ENCODE assay signal across 1 cellular context in the genomic region with DNA sequence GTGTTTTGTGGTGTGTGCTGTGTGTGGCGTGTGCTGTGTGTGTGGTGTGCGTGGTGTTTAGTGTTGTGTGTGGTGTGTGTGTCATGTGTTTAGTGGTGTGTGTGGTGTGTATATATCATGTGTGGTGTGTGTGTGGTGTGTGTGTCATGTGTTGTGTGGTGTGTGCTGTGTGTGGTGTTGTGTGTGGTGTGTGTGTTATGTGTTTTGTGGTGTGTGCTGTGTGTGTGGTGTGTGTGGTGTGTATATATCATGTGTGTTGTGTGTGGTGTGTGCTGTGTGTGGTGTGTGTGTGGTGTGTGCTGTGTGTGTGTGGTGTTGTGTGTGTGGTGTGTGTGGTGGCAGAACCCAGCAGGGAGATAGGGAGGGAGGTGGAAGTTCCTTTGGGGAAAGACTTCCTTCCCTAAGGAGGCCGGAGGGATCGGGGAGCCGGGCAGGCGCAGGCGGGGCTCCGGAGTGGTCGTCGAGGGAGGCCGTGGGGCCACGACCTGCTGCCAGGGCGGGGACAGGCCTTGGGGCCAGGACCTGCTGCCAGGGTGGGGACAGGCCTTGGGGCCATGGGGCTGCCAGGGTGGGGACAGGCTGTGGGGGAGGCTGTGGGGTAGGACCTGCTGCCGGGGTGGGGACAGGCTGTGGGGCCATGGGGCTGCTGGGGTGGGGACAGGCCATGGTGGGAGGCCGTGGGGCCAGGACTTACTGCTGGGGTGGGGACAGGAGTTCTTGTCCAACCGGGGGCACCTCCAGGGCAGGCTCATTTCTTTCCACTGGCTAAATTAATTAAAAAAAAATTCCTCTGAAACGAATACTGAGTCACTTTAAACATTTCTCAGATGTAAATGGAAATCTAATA.
A peak's percentile ranks its signal among the peaks of the same experiment; 100 is the strongest.
TF ChIP-seq lines count a peak whose summit lies in the region.

No MANE protein-coding gene starts in this region.

TF ChIP-seq in K562, 482 proteins besides CTCF, POLR2A, EP300 and RAD21 (continues in another document):
- TF ChIP-seq FOS (IDR thresholded peaks at IDR 0.05; ENCODE audit: extremely low read depth, insufficient read length): no peak
- TF ChIP-seq HOXB6 (CRISPR knock-in tag; IDR thresholded peaks at IDR 0.05; ENCODE audit: borderline replicate concordance): no peak
- TF ChIP-seq DIDO1 (tag; IDR thresholded peaks at IDR 0.05; ENCODE audit: low read depth): no peak
- TF ChIP-seq, protein P1, sequence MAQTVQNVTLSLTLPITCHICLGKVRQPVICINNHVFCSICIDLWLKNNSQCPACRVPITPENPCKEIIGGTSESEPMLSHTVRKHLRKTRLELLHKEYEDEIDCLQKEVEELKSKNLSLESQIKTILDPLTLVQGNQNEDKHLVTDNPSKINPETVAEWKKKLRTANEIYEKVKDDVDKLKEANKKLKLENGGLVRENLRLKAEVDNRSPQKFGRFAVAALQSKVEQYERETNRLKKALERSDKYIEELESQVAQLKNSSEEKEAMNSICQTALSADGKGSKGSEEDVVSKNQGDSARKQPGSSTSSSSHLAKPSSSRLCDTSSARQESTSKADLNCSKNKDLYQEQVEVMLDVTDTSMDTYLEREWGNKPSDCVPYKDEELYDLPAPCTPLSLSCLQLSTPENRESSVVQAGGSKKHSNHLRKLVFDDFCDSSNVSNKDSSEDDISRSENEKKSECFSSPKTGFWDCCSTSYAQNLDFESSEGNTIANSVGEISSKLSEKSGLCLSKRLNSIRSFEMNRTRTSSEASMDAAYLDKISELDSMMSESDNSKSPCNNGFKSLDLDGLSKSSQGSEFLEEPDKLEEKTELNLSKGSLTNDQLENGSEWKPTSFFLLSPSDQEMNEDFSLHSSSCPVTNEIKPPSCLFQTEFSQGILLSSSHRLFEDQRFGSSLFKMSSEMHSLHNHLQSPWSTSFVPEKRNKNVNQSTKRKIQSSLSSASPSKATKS (CRISPR knock-in tag; IDR thresholded peaks at IDR 0.05): no peak
- no peak for TF ChIP-seq NFATC3 (IDR thresholded peaks at IDR 0.05)
- no peak for TF ChIP-seq ZNF184 (CRISPR knock-in tag; IDR thresholded peaks at IDR 0.05)
- TF ChIP-seq GATA2 (CRISPR knock-in tag; IDR thresholded peaks at IDR 0.05): no peak
- TF ChIP-seq, protein P2, sequence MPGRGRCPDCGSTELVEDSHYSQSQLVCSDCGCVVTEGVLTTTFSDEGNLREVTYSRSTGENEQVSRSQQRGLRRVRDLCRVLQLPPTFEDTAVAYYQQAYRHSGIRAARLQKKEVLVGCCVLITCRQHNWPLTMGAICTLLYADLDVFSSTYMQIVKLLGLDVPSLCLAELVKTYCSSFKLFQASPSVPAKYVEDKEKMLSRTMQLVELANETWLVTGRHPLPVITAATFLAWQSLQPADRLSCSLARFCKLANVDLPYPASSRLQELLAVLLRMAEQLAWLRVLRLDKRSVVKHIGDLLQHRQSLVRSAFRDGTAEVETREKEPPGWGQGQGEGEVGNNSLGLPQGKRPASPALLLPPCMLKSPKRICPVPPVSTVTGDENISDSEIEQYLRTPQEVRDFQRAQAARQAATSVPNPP (IDR thresholded peaks at IDR 0.05; ENCODE audit: borderline replicate concordance, insufficient read depth, insufficient read length): no peak
- no peak for TF ChIP-seq NCOA2 (IDR thresholded peaks at IDR 0.05; ENCODE audit: partially characterized antibody in 2 of 2)
- no peak for TF ChIP-seq ZNF589 (CRISPR knock-in tag; IDR thresholded peaks at IDR 0.05; ENCODE audit: low read depth)
- TF ChIP-seq TFAM (CRISPR knock-in tag; conservative IDR thresholded peaks at IDR 0.05): no peak
- TF ChIP-seq ZNF766 (CRISPR knock-in tag; conservative IDR thresholded peaks at IDR 0.05): no peak
- no peak for TF ChIP-seq ZNF436 (CRISPR knock-in tag; IDR thresholded peaks at IDR 0.05)
- TF ChIP-seq, protein P3, sequence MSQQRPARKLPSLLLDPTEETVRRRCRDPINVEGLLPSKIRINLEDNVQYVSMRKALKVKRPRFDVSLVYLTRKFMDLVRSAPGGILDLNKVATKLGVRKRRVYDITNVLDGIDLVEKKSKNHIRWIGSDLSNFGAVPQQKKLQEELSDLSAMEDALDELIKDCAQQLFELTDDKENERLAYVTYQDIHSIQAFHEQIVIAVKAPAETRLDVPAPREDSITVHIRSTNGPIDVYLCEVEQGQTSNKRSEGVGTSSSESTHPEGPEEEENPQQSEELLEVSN (IDR thresholded peaks at IDR 0.05; ENCODE audit: borderline replicate concordance in 1 of 2, extremely low read depth in 1 of 2, insufficient read depth in 1 of 2, insufficient read length in 1 of 2, low read depth in 1 of 2, low read length in 1 of 2, poor library complexity in 1 of 2, severe bottlenecking in 1 of 2): peak in 1 of 2 experiments; percentile 37
- peak; percentile 57; the same call in 1 of the 2 replicates for TF ChIP-seq PHB2 (IDR thresholded peaks at IDR 0.05; ENCODE audit: low read depth)
- TF ChIP-seq SMARCA4 (IDR thresholded peaks at IDR 0.05): peak; percentile 54; the same call in 1 of the 2 replicates
- TF ChIP-seq PHF20 (IDR thresholded peaks at IDR 0.05; ENCODE audit: partially characterized antibody): peak; percentile 93
- TF ChIP-seq ARID1B (IDR thresholded peaks at IDR 0.05): peak; percentile 55
- TF ChIP-seq ZNF133 (CRISPR knock-in tag; IDR thresholded peaks at IDR 0.05): no peak
- TF ChIP-seq, protein P4, sequence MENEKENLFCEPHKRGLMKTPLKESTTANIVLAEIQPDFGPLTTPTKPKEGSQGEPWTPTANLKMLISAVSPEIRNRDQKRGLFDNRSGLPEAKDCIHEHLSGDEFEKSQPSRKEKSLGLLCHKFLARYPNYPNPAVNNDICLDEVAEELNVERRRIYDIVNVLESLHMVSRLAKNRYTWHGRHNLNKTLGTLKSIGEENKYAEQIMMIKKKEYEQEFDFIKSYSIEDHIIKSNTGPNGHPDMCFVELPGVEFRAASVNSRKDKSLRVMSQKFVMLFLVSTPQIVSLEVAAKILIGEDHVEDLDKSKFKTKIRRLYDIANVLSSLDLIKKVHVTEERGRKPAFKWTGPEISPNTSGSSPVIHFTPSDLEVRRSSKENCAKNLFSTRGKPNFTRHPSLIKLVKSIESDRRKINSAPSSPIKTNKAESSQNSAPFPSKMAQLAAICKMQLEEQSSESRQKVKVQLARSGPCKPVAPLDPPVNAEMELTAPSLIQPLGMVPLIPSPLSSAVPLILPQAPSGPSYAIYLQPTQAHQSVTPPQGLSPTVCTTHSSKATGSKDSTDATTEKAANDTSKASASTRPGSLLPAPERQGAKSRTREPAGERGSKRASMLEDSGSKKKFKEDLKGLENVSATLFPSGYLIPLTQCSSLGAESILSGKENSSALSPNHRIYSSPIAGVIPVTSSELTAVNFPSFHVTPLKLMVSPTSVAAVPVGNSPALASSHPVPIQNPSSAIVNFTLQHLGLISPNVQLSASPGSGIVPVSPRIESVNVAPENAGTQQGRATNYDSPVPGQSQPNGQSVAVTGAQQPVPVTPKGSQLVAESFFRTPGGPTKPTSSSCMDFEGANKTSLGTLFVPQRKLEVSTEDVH (IDR thresholded peaks at IDR 0.05; ENCODE audit: low read depth, partially characterized antibody): peak; percentile 37
- TF ChIP-seq ZNF445 (CRISPR knock-in tag; IDR thresholded peaks at IDR 0.05; ENCODE audit: low read depth): no peak
- TF ChIP-seq ETV5 (CRISPR knock-in tag; IDR thresholded peaks at IDR 0.05; ENCODE audit: low read depth): no peak
- no peak for TF ChIP-seq GABPB2 (CRISPR knock-in tag; conservative IDR thresholded peaks at IDR 0.05)
- TF ChIP-seq TSC22D4 (tag; IDR thresholded peaks at IDR 0.05): no peak
- TF ChIP-seq LARP7 (IDR thresholded peaks at IDR 0.05): peak; percentile 96
- no peak for TF ChIP-seq CEBPB (tag; IDR thresholded peaks at IDR 0.05)
- no peak for TF ChIP-seq CREB1 (IDR thresholded peaks at IDR 0.05)
- no peak for TF ChIP-seq CREB1 (CRISPR knock-in tag; IDR thresholded peaks at IDR 0.05)
- TF ChIP-seq ZNF75A (CRISPR knock-in tag; IDR thresholded peaks at IDR 0.05): no peak
- TF ChIP-seq, protein P5, sequence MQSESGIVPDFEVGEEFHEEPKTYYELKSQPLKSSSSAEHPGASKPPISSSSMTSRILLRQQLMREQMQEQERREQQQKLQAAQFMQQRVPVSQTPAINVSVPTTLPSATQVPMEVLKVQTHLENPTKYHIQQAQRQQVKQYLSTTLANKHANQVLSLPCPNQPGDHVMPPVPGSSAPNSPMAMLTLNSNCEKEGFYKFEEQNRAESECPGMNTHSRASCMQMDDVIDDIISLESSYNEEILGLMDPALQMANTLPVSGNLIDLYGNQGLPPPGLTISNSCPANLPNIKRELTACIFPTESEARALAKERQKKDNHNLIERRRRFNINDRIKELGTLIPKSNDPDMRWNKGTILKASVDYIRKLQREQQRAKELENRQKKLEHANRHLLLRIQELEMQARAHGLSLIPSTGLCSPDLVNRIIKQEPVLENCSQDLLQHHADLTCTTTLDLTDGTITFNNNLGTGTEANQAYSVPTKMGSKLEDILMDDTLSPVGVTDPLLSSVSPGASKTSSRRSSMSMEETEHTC (IDR thresholded peaks at IDR 0.05): no peak
- TF ChIP-seq MAFF (IDR thresholded peaks at IDR 0.05; ENCODE audit: low read length): no peak
- TF ChIP-seq, protein P6, sequence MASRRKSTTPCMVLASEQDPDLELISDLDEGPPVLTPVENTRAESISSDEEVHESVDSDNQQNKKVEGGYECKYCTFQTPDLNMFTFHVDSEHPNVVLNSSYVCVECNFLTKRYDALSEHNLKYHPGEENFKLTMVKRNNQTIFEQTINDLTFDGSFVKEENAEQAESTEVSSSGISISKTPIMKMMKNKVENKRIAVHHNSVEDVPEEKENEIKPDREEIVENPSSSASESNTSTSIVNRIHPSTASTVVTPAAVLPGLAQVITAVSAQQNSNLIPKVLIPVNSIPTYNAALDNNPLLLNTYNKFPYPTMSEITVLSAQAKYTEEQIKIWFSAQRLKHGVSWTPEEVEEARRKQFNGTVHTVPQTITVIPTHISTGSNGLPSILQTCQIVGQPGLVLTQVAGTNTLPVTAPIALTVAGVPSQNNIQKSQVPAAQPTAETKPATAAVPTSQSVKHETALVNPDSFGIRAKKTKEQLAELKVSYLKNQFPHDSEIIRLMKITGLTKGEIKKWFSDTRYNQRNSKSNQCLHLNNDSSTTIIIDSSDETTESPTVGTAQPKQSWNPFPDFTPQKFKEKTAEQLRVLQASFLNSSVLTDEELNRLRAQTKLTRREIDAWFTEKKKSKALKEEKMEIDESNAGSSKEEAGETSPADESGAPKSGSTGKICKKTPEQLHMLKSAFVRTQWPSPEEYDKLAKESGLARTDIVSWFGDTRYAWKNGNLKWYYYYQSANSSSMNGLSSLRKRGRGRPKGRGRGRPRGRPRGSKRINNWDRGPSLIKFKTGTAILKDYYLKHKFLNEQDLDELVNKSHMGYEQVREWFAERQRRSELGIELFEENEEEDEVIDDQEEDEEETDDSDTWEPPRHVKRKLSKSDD (conservative IDR thresholded peaks at IDR 0.05; ENCODE audit: low read length): no peak
- TF ChIP-seq ZC3H11A (IDR thresholded peaks at IDR 0.05; ENCODE audit: low read depth, low read length): no peak
- TF ChIP-seq ELF1 (tag; IDR thresholded peaks at IDR 0.05): no peak
- TF ChIP-seq PURB (CRISPR knock-in tag; IDR thresholded peaks at IDR 0.05; ENCODE audit: low read depth): no peak
- no peak for TF ChIP-seq CAMTA2 (CRISPR knock-in tag; conservative IDR thresholded peaks at IDR 0.05)
- TF ChIP-seq, protein P7, sequence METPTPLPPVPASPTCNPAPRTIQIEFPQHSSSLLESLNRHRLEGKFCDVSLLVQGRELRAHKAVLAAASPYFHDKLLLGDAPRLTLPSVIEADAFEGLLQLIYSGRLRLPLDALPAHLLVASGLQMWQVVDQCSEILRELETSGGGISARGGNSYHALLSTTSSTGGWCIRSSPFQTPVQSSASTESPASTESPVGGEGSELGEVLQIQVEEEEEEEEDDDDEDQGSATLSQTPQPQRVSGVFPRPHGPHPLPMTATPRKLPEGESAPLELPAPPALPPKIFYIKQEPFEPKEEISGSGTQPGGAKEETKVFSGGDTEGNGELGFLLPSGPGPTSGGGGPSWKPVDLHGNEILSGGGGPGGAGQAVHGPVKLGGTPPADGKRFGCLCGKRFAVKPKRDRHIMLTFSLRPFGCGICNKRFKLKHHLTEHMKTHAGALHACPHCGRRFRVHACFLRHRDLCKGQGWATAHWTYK (CRISPR knock-in tag; IDR thresholded peaks at IDR 0.05): no peak
- TF ChIP-seq C11orf30 (IDR thresholded peaks at IDR 0.05; ENCODE audit: low read depth): no peak
- TF ChIP-seq PTTG1 (tag; IDR thresholded peaks at IDR 0.05; ENCODE audit: low read depth): no peak
- TF ChIP-seq SIX5 (IDR thresholded peaks at IDR 0.05; ENCODE audit: borderline replicate concordance in 1 of 2, insufficient read depth in 1 of 2, low read depth in 1 of 2, low read length in 2 of 2): no peak
- TF ChIP-seq KLF1 (tag; IDR thresholded peaks at IDR 0.05): no peak
- no peak for TF ChIP-seq ZNF76 (CRISPR knock-in tag; IDR thresholded peaks at IDR 0.05; ENCODE audit: borderline replicate concordance)
- no peak for TF ChIP-seq NR1H2 (CRISPR knock-in tag; IDR thresholded peaks at IDR 0.05)
- TF ChIP-seq FOXK2 (conservative IDR thresholded peaks at IDR 0.05 in 1 of 2, IDR thresholded peaks at IDR 0.05 in 1 of 2; ENCODE audit: low read depth in 2 of 2): peak; percentile 43 to 51; a peak in 3 of 4 replicates
- no peak for TF ChIP-seq CBX2 (IDR thresholded peaks at IDR 0.05; ENCODE audit: insufficient read depth, low read length, poor library complexity, severe bottlenecking)
- TF ChIP-seq ZNF197 (CRISPR knock-in tag; IDR thresholded peaks at IDR 0.05; ENCODE audit: low read depth): no peak
- TF ChIP-seq ADNP (tag; IDR thresholded peaks at IDR 0.05): peak; percentile 74
- TF ChIP-seq STAT5A (IDR thresholded peaks at IDR 0.05; ENCODE audit: borderline replicate concordance, low read length): no peak
- no peak for TF ChIP-seq TEAD1 (CRISPR knock-in tag; IDR thresholded peaks at IDR 0.05)
- TF ChIP-seq ZFP1 (CRISPR knock-in tag; IDR thresholded peaks at IDR 0.05): no peak
- TF ChIP-seq SREBF2 (CRISPR knock-in tag; IDR thresholded peaks at IDR 0.05): no peak
- TF ChIP-seq HEY1 (CRISPR knock-in tag; IDR thresholded peaks at IDR 0.05; ENCODE audit: borderline replicate concordance): no peak
- TF ChIP-seq, protein P8, sequence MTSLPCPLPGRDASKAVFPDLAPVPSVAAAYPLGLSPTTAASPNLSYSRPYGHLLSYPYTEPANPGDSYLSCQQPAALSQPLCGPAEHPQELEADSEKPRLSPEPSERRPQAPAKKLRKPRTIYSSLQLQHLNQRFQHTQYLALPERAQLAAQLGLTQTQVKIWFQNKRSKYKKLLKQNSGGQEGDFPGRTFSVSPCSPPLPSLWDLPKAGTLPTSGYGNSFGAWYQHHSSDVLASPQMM (CRISPR knock-in tag; IDR thresholded peaks at IDR 0.05): no peak
- TF ChIP-seq ARID2 (IDR thresholded peaks at IDR 0.05): no peak
- no peak for TF ChIP-seq CHCHD3 (CRISPR knock-in tag; IDR thresholded peaks at IDR 0.05)
- no peak for TF ChIP-seq HMG20A (CRISPR knock-in tag; conservative IDR thresholded peaks at IDR 0.05)
- TF ChIP-seq HDAC6 (IDR thresholded peaks at IDR 0.05; ENCODE audit: low read depth, low read length): peak; percentile 98
- TF ChIP-seq SIRT6 (IDR thresholded peaks at IDR 0.05; ENCODE audit: low read depth, low read length): no peak
- no peak for TF ChIP-seq BRCA1 (IDR thresholded peaks at IDR 0.05)
- no peak for TF ChIP-seq BRCA1 (CRISPR knock-in tag; IDR thresholded peaks at IDR 0.05)
- TF ChIP-seq CTBP1 (IDR thresholded peaks at IDR 0.05; ENCODE audit: borderline replicate concordance): no peak
- TF ChIP-seq RUNX1 (IDR thresholded peaks at IDR 0.05; ENCODE audit: low read depth): no peak
- TF ChIP-seq SMAD3 (CRISPR knock-in tag; conservative IDR thresholded peaks at IDR 0.05): no peak
- no peak for TF ChIP-seq TBL1XR1 (IDR thresholded peaks at IDR 0.05; ENCODE audit: low read length in 2 of 2)
- TF ChIP-seq KAT8 (IDR thresholded peaks at IDR 0.05; ENCODE audit: low read depth): no peak
- no peak for TF ChIP-seq ARHGAP35 (IDR thresholded peaks at IDR 0.05; ENCODE audit: partially characterized antibody)
- TF ChIP-seq ZNF561 (CRISPR knock-in tag; conservative IDR thresholded peaks at IDR 0.05): no peak
